15 cellular contexts compared by ENCODE assay signal in the genomic region with DNA sequence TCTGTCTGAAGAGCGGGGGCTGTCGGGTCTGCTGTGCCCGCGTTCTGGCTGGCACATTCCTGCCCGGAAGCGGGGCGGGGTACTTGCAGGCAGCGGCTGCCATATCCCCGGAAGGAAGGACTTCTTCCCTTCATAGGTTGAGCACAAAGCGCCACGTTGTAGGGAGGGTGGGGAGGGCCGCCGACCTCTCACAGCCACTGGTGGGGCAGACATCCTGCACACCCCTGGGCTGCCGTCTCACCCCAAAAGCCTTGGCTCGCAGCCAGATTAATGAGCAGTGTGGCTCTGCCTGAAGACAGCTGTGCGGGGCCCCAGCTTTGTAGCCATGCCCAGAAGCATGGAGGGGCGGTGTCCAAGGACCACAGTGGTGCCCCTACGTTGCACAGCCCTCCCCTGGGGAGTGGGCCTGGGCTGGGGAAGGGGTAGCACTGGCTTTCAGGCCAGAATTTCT. TPM values are rescaled to one million over a fixed set of nuclear protein-coding genes. Genes with fewer than 3 reads are reported as not detected.
DNase-seq lines count a peak whose midpoint lies in the region; ATAC-seq and TF ChIP-seq lines count a peak whose summit lies in the region.
"Had no signal": no experiment of that assay in that cellular context is flagged by ENCODE, and none has a peak within 500 bp of the region (broad histone marks: within the 10 kb centered on the region; RNA-seq: fewer than 3 reads in every experiment).

No MANE protein-coding gene starts in this region.

- H4K20me1 ChIP-seq in BLaER1 treated with 17β-estradiol and CSF1 and Interleukin-3, amounts not matched to agents 10 nM and 100 nM = peaks cover 0 to 17% (median 0%) of the 10 kb centered on the region in 11 experiments; a peak in 6 of 22 replicates

- no peak overlapping the region for H2AK5ac ChIP-seq in mesenchymal stem cell (ENCODE audit: low read length, severe bottlenecking)

- H3K9ac ChIP-seq in BLaER1 treated with 17β-estradiol and CSF1 and Interleukin-3, amounts not matched to agents 10 nM and 100 nM = peak overlapping the region in 2 of 11 experiments; percentile 40 to 41; a peak in 2 of 22 replicates
- no peak overlapping the region for H3K9ac ChIP-seq in mesenchymal stem cell (ENCODE audit: low read length)

- H3K79me1 ChIP-seq in mesenchymal stem cell (replicated peaks; ENCODE audit: low read length, poor library complexity, severe bottlenecking) = no peaks in the 10 kb centered on the region

- H3K4me1 Mint-ChIP-seq in chondrocyte (ENCODE audit: low read depth) (peaks cover 7% of the 10 kb centered on the region), nephron (peaks cover 18% of the 10 kb centered on the region)

- peaks cover 12 to 65% (median 56%) of the 10 kb centered on the region in 10 experiments; a peak in 18 of 20 replicates for H3K4me1 ChIP-seq in BLaER1 treated with 17β-estradiol and CSF1 and Interleukin-3, amounts not matched to agents 10 nM and 100 nM
- H3K4me1 ChIP-seq in mesenchymal stem cell (ENCODE audit: control insufficient read depth, insufficient read depth, low read depth, low read length) = peaks cover 2% of the 10 kb centered on the region
- H3K4me1 ChIP-seq: SJSA1 had no signal

- H3K9me3 ChIP-seq in BLaER1 treated with 17β-estradiol and CSF1 and Interleukin-3, amounts not matched to agents 10 nM and 100 nM (replicated peaks in 1 of 11) = peaks cover 0 to 15% (median 0%) of the 10 kb centered on the region in 11 experiments; a peak in 6 of 22 replicates
- no peaks in the 10 kb centered on the region for H3K9me3 ChIP-seq in mesenchymal stem cell (ENCODE audit: control insufficient read depth, low read length)

- no peak overlapping the region for H2BK12ac ChIP-seq in mesenchymal stem cell (ENCODE audit: low read length in 2 of 2)

- no peak overlapping the region for H3K27ac Mint-ChIP-seq in chondrocyte (ENCODE audit: unreplicated experiment)
- peak overlapping the region in 2 of 3 experiments; percentile 14 to 61 for H3K27ac Mint-ChIP-seq in nephron
- H3K27ac Mint-ChIP-seq: activated naive CD8-positive, alpha-beta T cell had no signal

- H3K4me3 Mint-ChIP-seq in chondrocyte (ENCODE audit: unreplicated experiment) = no peak overlapping the region
- peak overlapping the region in 1 of 3 experiments; percentile 19 for H3K4me3 Mint-ChIP-seq in nephron
- H3K4me3 Mint-ChIP-seq: activated naive CD8-positive, alpha-beta T cell; naive thymus-derived CD8-positive, alpha-beta T cell had no signal

- no peak overlapping the region for H3K4ac ChIP-seq in mesenchymal stem cell (ENCODE audit: low read depth in 1 of 2, low read length in 2 of 2)

- H4K8ac ChIP-seq in mesenchymal stem cell (ENCODE audit: low read length) = no peak overlapping the region

- ATAC-seq in GM19351 (IDR thresholded peaks at IDR 0.05; ENCODE audit: unreplicated experiment) = no peak
- ATAC-seq: naive thymus-derived CD8-positive, alpha-beta T cell had no signal

- H3K9me3 Mint-ChIP-seq in chondrocyte (ENCODE audit: low read depth) (peaks cover 7% of the 10 kb centered on the region), nephron (peaks cover 8% of the 10 kb centered on the region)

- H3K23ac ChIP-seq in mesenchymal stem cell (ENCODE audit: low read length in 2 of 2) = no peak overlapping the region

- no peak overlapping the region for H4K91ac ChIP-seq in mesenchymal stem cell (ENCODE audit: low read length)

- H2AFZ ChIP-seq in mesenchymal stem cell (ENCODE audit: low read depth, low read length) = no peak overlapping the region

- H3K27ac ChIP-seq in BLaER1 treated with 17β-estradiol and CSF1 and Interleukin-3, amounts not matched to agents 10 nM and 100 nM = no peak overlapping the region
- H3K27ac ChIP-seq in mesenchymal stem cell (ENCODE audit: low read length, poor library complexity, severe bottlenecking) = no peak overlapping the region
- H3K27ac ChIP-seq: SJSA1 had no signal

- H3K14ac ChIP-seq in mesenchymal stem cell (ENCODE audit: low read length in 2 of 2) = no peak overlapping the region

- H2BK5ac ChIP-seq in mesenchymal stem cell (ENCODE audit: low read depth, low read length, poor library complexity, severe bottlenecking) = no peak overlapping the region

- no peak overlapping the region for H2BK15ac ChIP-seq in mesenchymal stem cell (ENCODE audit: low read depth, poor library complexity, severe bottlenecking)

- peak overlapping the region; percentile 19 to 85 (median 78); a peak in 19 of 22 replicates for H3K4me2 ChIP-seq in BLaER1 treated with 17β-estradiol and CSF1 and Interleukin-3, amounts not matched to agents 10 nM and 100 nM
- no peak overlapping the region for H3K4me2 ChIP-seq in mesenchymal stem cell (ENCODE audit: low read length, poor library complexity, severe bottlenecking)

- H3K27me3 Mint-ChIP-seq in chondrocyte (ENCODE audit: low read depth) (peaks cover 2% of the 10 kb centered on the region), nephron (ENCODE audit: low read depth) (peaks cover 8% of the 10 kb centered on the region)

- no peak overlapping the region for H3K18ac ChIP-seq in mesenchymal stem cell (ENCODE audit: low read depth in 1 of 2, low read length in 2 of 2)

- peak; percentile 35 for DNase-seq in GM03348 (ENCODE audit: low spot score)
- peak; percentile 67 for DNase-seq in chondrocyte (ENCODE audit: low spot score)
- no peak for DNase-seq in mesenchymal stem cell
- DNase-seq in NCI-H510A treated with DMSO at 0.1 percent for 48 hours (lab: John Stamatoyannopoulos, UW) = no peak
- no peak for DNase-seq in amniotic stem cell (lab: John Stamatoyannopoulos, UW)
- DNase-seq: activated CD4-positive, alpha-beta T cell treated with anti-CD3 and anti-CD28 coated beads for 48 hours; effector CD8-positive, alpha-beta T cell; GOT3; stimulated activated CD4-positive, alpha-beta T cell treated with anti-CD3 and anti-CD28 coated beads, Interleukin-4, amount 100 ng/mL, for 24 hours had no signal

- H3K36me3 ChIP-seq in BLaER1 treated with 17β-estradiol and CSF1 and Interleukin-3, amounts not matched to agents 10 nM and 100 nM = no peaks in the 10 kb centered on the region
- peaks cover 0 to 4% of the 10 kb centered on the region in 2 experiments for H3K36me3 ChIP-seq in mesenchymal stem cell (ENCODE audit: control insufficient read depth in 1 of 2, insufficient read depth in 2 of 2, low read depth in 1 of 2, low read length in 2 of 2)
- H3K36me3 ChIP-seq: SJSA1 had no signal

- H3K36me3 Mint-ChIP-seq in chondrocyte (ENCODE audit: low read depth) = peaks cover 6% of the 10 kb centered on the region
- no peaks in the 10 kb centered on the region for H3K36me3 Mint-ChIP-seq in nephron (ENCODE audit: low read depth)
- H3K36me3 Mint-ChIP-seq: activated naive CD8-positive, alpha-beta T cell had no signal

- no peak overlapping the region for H2BK120ac ChIP-seq in mesenchymal stem cell (ENCODE audit: low read depth, low read length)

- TF ChIP-seq CTCF in chondrocyte (IDR thresholded peaks at IDR 0.05) = no peak
- no peak for TF ChIP-seq CTCF in nephron (IDR thresholded peaks at IDR 0.05; ENCODE audit: unreplicated experiment in 3 of 3)

- peaks cover 0 to 31% (median 0%) of the 10 kb centered on the region in 11 experiments; a peak in 9 of 22 replicates for H3K27me3 ChIP-seq in BLaER1 treated with 17β-estradiol and CSF1 and Interleukin-3, amounts not matched to agents 10 nM and 100 nM
- H3K27me3 ChIP-seq in mesenchymal stem cell (ENCODE audit: control insufficient read depth in 1 of 2, insufficient read depth in 1 of 2, low read length in 2 of 2) = peaks cover 12 to 18% of the 10 kb centered on the region in 2 experiments
- H3K27me3 ChIP-seq: SJSA1 had no signal

- H3K4me3 ChIP-seq in BLaER1 treated with 17β-estradiol and CSF1 and Interleukin-3, amounts not matched to agents 10 nM and 100 nM = no peak overlapping the region; a peak in 1 of 20 replicates
- no peak overlapping the region for H3K4me3 ChIP-seq in mesenchymal stem cell (ENCODE audit: insufficient read depth in 1 of 2, low read depth in 1 of 2, low read length in 2 of 2)
- H3K4me3 ChIP-seq: SJSA1 had no signal

- 91% methylated on average over 18 of the region's 18 CpGs for WGBS in mesenchymal stem cell

RNA-seq across cellular contexts. Expression of a gene that starts 54.3 kb away (rescaled TPM):
- total RNA-seq in chondrocyte = 19.9 to 37.6 TPM (median 35.2 TPM) in 3 replicates
- 3.9 TPM for polyA plus RNA-seq in mesenchymal stem cell (2013, experiment 1 of 2)
- polyA plus RNA-seq in mesenchymal stem cell (2013, experiment 2 of 2) = 3.5 TPM

Comparison
In these comparisons a context has a peak if more than half of its experiments do, and no peak if none do; other contexts are left out.
1. DNase-seq: peak in GM03348 (single experiment) and chondrocyte (single experiment); none in mesenchymal stem cell (single experiment), NCI-H510A treated with DMSO at 0.1 percent for 48 hours (single experiment) and amniotic stem cell (single experiment).